ENCODE assay signal across 8 cellular contexts in genomic region chr14:99524804-99525698, GRCh38. TPM values are rescaled to one million over a fixed set of nuclear protein-coding genes. Genes with fewer than 3 reads are reported as not detected.
DNase-seq lines count a peak whose midpoint lies in the region; ATAC-seq, FAIRE-seq and TF ChIP-seq lines count a peak whose summit lies in the region.

No MANE protein-coding gene starts in this region.

- peak; percentile 57 for DNase-seq in BE2C
- peak; percentile 54 for DNase-seq in astrocyte (ENCODE audit: low read depth)
- DNase-seq in NCI-H2107 (lab: John Stamatoyannopoulos, UW): no peak
- no peak for DNase-seq in NCI-H1436 (lab: John Stamatoyannopoulos, UW)
- DNase-seq in GM12892 (ENCODE audit: insufficient read length): no peak

- peak; percentile 46 to 58 for TF ChIP-seq RAD21 in liver (IDR thresholded peaks at IDR 0.05)

- H3K27ac ChIP-seq in HUES48 (ENCODE audit: low read depth, low read length) (peak overlapping the region; percentile 72), astrocyte (ENCODE audit: low read depth, low read length) (peak overlapping the region; percentile 22), liver (ENCODE audit: low read depth in 1 of 2, low read length in 2 of 2) (no peak overlapping the region)

- H3K9me3 ChIP-seq in BE2C: no peaks in the 10 kb centered on the region
- no peaks in the 10 kb centered on the region for H3K9me3 ChIP-seq in HUES48 (ENCODE audit: control insufficient read depth, insufficient read depth, low read length)
- H3K9me3 ChIP-seq in astrocyte (ENCODE audit: insufficient read depth, low read depth, low read length): no peaks in the 10 kb centered on the region
- H3K9me3 ChIP-seq in liver (ENCODE audit: control insufficient read depth in 4 of 4, low read length in 3 of 4): no peaks in the 10 kb centered on the region

- H3K27me3 ChIP-seq in BE2C: no peaks in the 10 kb centered on the region
- H3K27me3 ChIP-seq in HUES48 (ENCODE audit: control insufficient read depth, insufficient read depth, low read length): no peaks in the 10 kb centered on the region
- H3K27me3 ChIP-seq in astrocyte (ENCODE audit: insufficient read depth, low read length): no peaks in the 10 kb centered on the region
- H3K27me3 ChIP-seq in liver (ENCODE audit: control insufficient read depth in 4 of 4, insufficient read depth in 4 of 4, low read length in 3 of 4): no peaks in the 10 kb centered on the region

- no peaks in the 10 kb centered on the region for H4K20me1 ChIP-seq in astrocyte (ENCODE audit: insufficient read depth, low read length)

- no peak for TF ChIP-seq POLR2A in GM12892 (IDR thresholded peaks at IDR 0.05; ENCODE audit: low read depth, low read length)
- TF ChIP-seq POLR2A in GM18505 (IDR thresholded peaks at IDR 0.05; ENCODE audit: borderline replicate concordance, extremely low read depth, insufficient read depth, insufficient read length): no peak

- H3K4me3 ChIP-seq in BE2C (ENCODE audit: low read depth, low read length) (no peak overlapping the region), HUES48 (ENCODE audit: low read depth, low read length) (no peak overlapping the region), astrocyte (ENCODE audit: insufficient read depth, low read depth, low read length) (no peak overlapping the region), liver (ENCODE audit: low read depth in 1 of 3, low read length in 3 of 3) (no peak overlapping the region)

- peaks cover 26% of the 10 kb centered on the region for H3K36me3 ChIP-seq in BE2C
- no peaks in the 10 kb centered on the region for H3K36me3 ChIP-seq in HUES48 (ENCODE audit: control insufficient read depth, insufficient read depth, low read length)
- H3K36me3 ChIP-seq in astrocyte (ENCODE audit: insufficient read depth, low read length): no peaks in the 10 kb centered on the region
- H3K36me3 ChIP-seq in liver (ENCODE audit: control insufficient read depth in 4 of 4, insufficient read depth in 3 of 4, low read depth in 1 of 4, low read length in 3 of 4): peaks cover 0 to 8% (median 0%) of the 10 kb centered on the region in 4 donors

- H3K79me2 ChIP-seq in astrocyte (ENCODE audit: insufficient read depth, low read length): peaks cover 13% of the 10 kb centered on the region

- no peaks in the 10 kb centered on the region for H3K27me3 Mint-ChIP-seq in astrocyte (ENCODE audit: low read depth, unreplicated experiment)

- H3K36me3 Mint-ChIP-seq in astrocyte (ENCODE audit: low read depth, unreplicated experiment): no peaks in the 10 kb centered on the region

- no peaks in the 10 kb centered on the region for H3K9me3 Mint-ChIP-seq in astrocyte (ENCODE audit: unreplicated experiment)

- WGBS in liver: 73% methylated on average over 17 of the region's 17 CpGs

- H3K4me2 ChIP-seq in astrocyte (ENCODE audit: low read length): peak overlapping the region; percentile 37

- no peak for ATAC-seq in GM18505 (IDR thresholded peaks at IDR 0.05; ENCODE audit: unreplicated experiment)

- H3K4me1 Mint-ChIP-seq in astrocyte (ENCODE audit: low read depth, unreplicated experiment): peaks cover 9% of the 10 kb centered on the region

- H3K9ac ChIP-seq in HUES48 (ENCODE audit: low read depth, low read length) (no peak overlapping the region), astrocyte (ENCODE audit: low read length) (peak overlapping the region; percentile 3), liver (ENCODE audit: low read depth in 1 of 2, low read length in 2 of 2) (no peak overlapping the region)

- H3K4me1 ChIP-seq in BE2C (peaks cover 25% of the 10 kb centered on the region), HUES48 (ENCODE audit: control insufficient read depth, insufficient read depth, low read length) (peaks cover 45% of the 10 kb centered on the region), astrocyte (ENCODE audit: insufficient read depth, low read length) (peaks cover 34% of the 10 kb centered on the region), liver (ENCODE audit: control insufficient read depth in 4 of 4, insufficient read depth in 4 of 4, low read length in 3 of 4) (peaks cover 1 to 15% (median 4%) of the 10 kb centered on the region in 4 donors)

- H3K4me3 Mint-ChIP-seq in astrocyte (ENCODE audit: unreplicated experiment): no peak overlapping the region

- no peak overlapping the region for H2AFZ ChIP-seq in astrocyte (ENCODE audit: low read depth, low read length)

- no peak overlapping the region for H3K27ac Mint-ChIP-seq in astrocyte (ENCODE audit: unreplicated experiment)

- TF ChIP-seq CTCF in BE2C (IDR thresholded peaks at IDR 0.05; ENCODE audit: low read depth, low read length) (peak; percentile 48), astrocyte (IDR thresholded peaks at IDR 0.05; ENCODE audit: insufficient read depth, low read depth, low read length) (no peak), liver (IDR thresholded peaks at IDR 0.05; ENCODE audit: low read depth, low read length, missing input control) (peak; percentile 15)

- FAIRE-seq in astrocyte (lab: Jason Lieb, UNC) (no peak), GM12892 (lab: Jason Lieb, UNC) (no peak)

TF ChIP-seq in liver, 16 proteins besides CTCF, POLR2A, EP300 and RAD21:
- TF ChIP-seq SP1 (IDR thresholded peaks at IDR 0.05) (no peak), HNF4A (conservative IDR thresholded peaks at IDR 0.05) (no peak), YY1 (IDR thresholded peaks at IDR 0.05) (no peak), JUND (IDR thresholded peaks at IDR 0.05) (no peak), ZBTB33 (IDR thresholded peaks at IDR 0.05) (no peak), RXRA (IDR thresholded peaks at IDR 0.05) (no peak), FOXA1 (IDR thresholded peaks at IDR 0.05) (no peak), ATF3 (IDR thresholded peaks at IDR 0.05) (no peak), EGR1 (IDR thresholded peaks at IDR 0.05; ENCODE audit: low read depth in 2 of 2) (no peak)

RNA-seq across cellular contexts. Expression of gene CCNK, which starts 43.8 kb away (rescaled TPM):
- 59.7 TPM for polyA plus RNA-seq in BE2C (2012; ENCODE audit: insufficient read depth, insufficient read length, low read depth)
- 110 and 121 TPM in 2 replicates for total RNA-seq in astrocyte
- total RNA-seq in liver: 10 to 100 TPM; 17.7 to 33.4 TPM
- polyA plus RNA-seq in liver: 1 to 10 TPM; 7.7 to 8.7 TPM
- polyA plus RNA-seq in GM12892 (2012; ENCODE audit: missing spikeins): 43.2 TPM

RNA-seq across cellular contexts. Expression of gene SETD3, which starts 44.4 kb away (rescaled TPM):
- polyA plus RNA-seq in BE2C (2012; ENCODE audit: insufficient read depth, insufficient read length, low read depth): 46.4 TPM
- total RNA-seq in astrocyte (62.8 and 65.8 TPM in 2 replicates), liver (10 to 100 TPM; 18.7 to 39.7 TPM)
- 10 to 100 TPM; 19.1 to 19.7 TPM for polyA plus RNA-seq in liver
- polyA plus RNA-seq in GM12892 (2012; ENCODE audit: missing spikeins): 31.5 TPM

Comparison
In these comparisons a context has a peak if more than half of its experiments do, and no peak if none do; other contexts are left out.
1. DNase-seq: peak in BE2C (single experiment) and astrocyte (single experiment); none in NCI-H2107 (single experiment), NCI-H1436 (single experiment) and GM12892 (single experiment).
2. H3K27ac ChIP-seq: peak in HUES48 (single experiment) and astrocyte (single experiment); none in liver (0 of 2).